Comparison of ENCODE assay signal across 7 cellular contexts in the genomic region with DNA sequence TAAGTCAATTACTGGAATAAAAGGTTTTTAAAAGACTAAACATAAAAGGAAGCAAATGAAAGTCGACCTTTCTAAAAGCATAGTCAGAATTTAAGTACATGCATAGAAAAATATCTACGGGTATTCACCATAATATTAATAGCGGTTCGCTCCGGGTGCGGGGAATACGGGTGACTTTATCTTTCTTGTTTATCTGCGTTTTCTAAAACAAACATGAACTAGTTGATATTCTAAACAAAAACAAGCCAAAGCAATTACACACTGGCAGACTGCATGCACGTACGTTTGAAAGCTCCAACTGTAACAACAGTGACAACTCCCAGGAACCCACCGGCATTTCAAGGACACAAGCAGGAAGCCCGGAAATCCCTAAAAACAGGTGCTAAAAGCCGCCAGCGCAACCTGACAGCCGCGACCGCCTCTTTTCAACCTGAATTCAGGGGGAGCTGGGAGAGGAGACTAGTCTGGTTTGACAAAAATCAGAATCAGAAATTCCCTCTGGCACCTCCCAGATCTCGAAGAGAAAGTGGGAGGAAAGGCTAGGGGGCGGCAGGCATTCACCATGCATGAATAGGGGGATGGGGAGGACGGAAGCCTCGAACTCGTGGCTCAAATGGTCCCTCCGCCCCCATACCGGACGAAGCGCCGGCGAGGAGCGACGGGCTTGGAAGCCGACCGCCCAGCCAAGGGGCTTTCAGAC. TPM values are rescaled to one million over a fixed set of nuclear protein-coding genes. Genes with fewer than 3 reads are reported as not detected.
DNase-seq lines count a peak whose midpoint lies in the region; ATAC-seq and TF ChIP-seq lines count a peak whose summit lies in the region.

No MANE protein-coding gene starts in this region.

- H2BK15ac ChIP-seq in IMR-90 (ENCODE audit: low read depth, low read length): no peak overlapping the region; the same call in 2 of the 3 replicates

- H3K4ac ChIP-seq in IMR-90 (ENCODE audit: low read depth, low read length): peak overlapping the region; percentile 49; the same call in 1 of the 2 replicates

- peaks cover 34% of the 10 kb centered on the region for H4K20me1 ChIP-seq in IMR-90 (ENCODE audit: insufficient read depth, low read length)

- H3K4me3 Mint-ChIP-seq in activated T-cell treated with anti-CD3 and anti-CD28 coated beads, Interleukin-2, amount 50 U/mL, for 24 hours: peak overlapping the region; percentile 96

- H3K4me3 ChIP-seq in GM12864 (ENCODE audit: low read depth, low read length): peak overlapping the region; percentile 99
- H3K4me3 ChIP-seq in IMR-90 (ENCODE audit: insufficient read depth, low read depth, low read length): peak overlapping the region; percentile 97
- peak overlapping the region; percentile 68 to 99 (median 92) for H3K4me3 ChIP-seq in heart left ventricle
- peak overlapping the region; percentile 98 for H3K4me3 ChIP-seq in rectal smooth muscle tissue (ENCODE audit: low read length)

- H3K36me3 ChIP-seq in IMR-90 (ENCODE audit: control insufficient read depth, insufficient read depth, low read length) (no peaks in the 10 kb centered on the region), heart left ventricle (no peaks in the 10 kb centered on the region), rectal smooth muscle tissue (ENCODE audit: control insufficient read depth, insufficient read depth, low read length) (no peaks in the 10 kb centered on the region)

- dilution Hi-C loops in IMR-90 (cut with HindIII; ENCODE audit: low sequenced_read_pairs, unreplicated experiment): no loop called here

- peaks cover 0 to 14% of the 10 kb centered on the region in 2 experiments; a peak in 1 of 4 replicates for H3K79me1 ChIP-seq in IMR-90 (ENCODE audit: low read depth in 1 of 2, low read length in 2 of 2)

- ATAC-seq in GM21529 (IDR thresholded peaks at IDR 0.05; ENCODE audit: unreplicated experiment) (peak; percentile 11), IMR-90 (ENCODE audit: low read depth) (peak; percentile 21), heart left ventricle (peak; percentile 0 to 20 (median 18))

- peak overlapping the region; percentile 93 for H2AK9ac ChIP-seq in IMR-90 (replicated peaks; ENCODE audit: low read depth, low read length, poor library complexity)

- TF ChIP-seq POLR2A in IMR-90 (IDR thresholded peaks at IDR 0.05; ENCODE audit: low read depth, low read length) (no peak), heart left ventricle (IDR thresholded peaks at IDR 0.05) (no peak)

- H3K9me1 ChIP-seq in IMR-90 (ENCODE audit: insufficient read depth, low read length): no peaks in the 10 kb centered on the region

- peak overlapping the region; percentile 91 for H2AFZ ChIP-seq in IMR-90 (replicated peaks; ENCODE audit: low read length, poor library complexity)

- H3K4me2 ChIP-seq in IMR-90 (ENCODE audit: low read depth, low read length): peak overlapping the region; percentile 83

- H3K9ac ChIP-seq in IMR-90 (ENCODE audit: low read depth, low read length) (peak overlapping the region; percentile 79), rectal smooth muscle tissue (ENCODE audit: low read length) (peak overlapping the region; percentile 92)

- peak overlapping the region; percentile 26; the same call in 1 of the 2 replicates for H3K18ac ChIP-seq in IMR-90 (ENCODE audit: low read depth, low read length)

- H2BK20ac ChIP-seq in IMR-90 (ENCODE audit: low read depth, low read length): no peak overlapping the region

- peak overlapping the region; percentile 25 for H2BK5ac ChIP-seq in IMR-90 (ENCODE audit: low read depth, low read length, poor library complexity, severe bottlenecking)

- TF ChIP-seq RAD21 in IMR-90 (IDR thresholded peaks at IDR 0.05; ENCODE audit: low read length): no peak

- H3K56ac ChIP-seq in IMR-90 (ENCODE audit: extremely low read depth, insufficient read depth, low read length): no peak overlapping the region; the same call in 1 of the 2 replicates

- H2BK120ac ChIP-seq in IMR-90 (ENCODE audit: low read depth, low read length): no peak overlapping the region

- H3K27ac Mint-ChIP-seq in activated T-cell treated with anti-CD3 and anti-CD28 coated beads, Interleukin-2, amount 50 U/mL, for 24 hours: peak overlapping the region; percentile 94

- no peaks in the 10 kb centered on the region for H3K9me3 ChIP-seq in IMR-90 (ENCODE audit: control insufficient read depth, insufficient read depth, low read length)
- peaks cover 0 to 4% (median 0%) of the 10 kb centered on the region in 12 donors for H3K9me3 ChIP-seq in heart left ventricle

- peak overlapping the region; percentile 88; the same call in 1 of the 2 replicates for H3K23ac ChIP-seq in IMR-90 (ENCODE audit: low read depth, low read length)

- H3K36me3 Mint-ChIP-seq in activated T-cell treated with anti-CD3 and anti-CD28 coated beads, Interleukin-2, amount 50 U/mL, for 24 hours (ENCODE audit: low read depth): peaks cover 43% of the 10 kb centered on the region

- POLR2A ChIA-PET in IMR-90 (lab: Charles Lee; ENCODE audit: unreplicated experiment): no interaction called here

- BruUV-seq in IMR-90 (replicated peaks; lab: Mats Ljungman, UMichigan): no TSS peak

- intact Hi-C loops in IMR-90 (cut with micrococcal nuclease) (loop anchor here (1.0 to 10.0 kb wide), 2 partner anchors 309 to 1226 kb away; no protein-coding TSS in a partner anchor), heart left ventricle (cut with DNase I) (loop anchor here in 4 of 10 donors (1.0 to 5.0 kb wide), 2 partner anchors 91 to 92 kb away; a partner anchor contains a TSS)

- 0 out of 2 replicates have a peak overlapping the region, but pooled peaks have one; percentile 31 for H4K91ac ChIP-seq in IMR-90 (ENCODE audit: insufficient read depth, low read depth, low read length)

- no peak for DNase-seq in GM12864 (ENCODE audit: low read depth)
- no peak for DNase-seq in IMR-90
- no peak for DNase-seq in activated T-cell treated with anti-CD3 and anti-CD28 coated beads, Interleukin-2, amount 50 U/mL, for 24 hours
- DNase-seq in heart left ventricle: no peak
- no peak for DNase-seq in cerebellar nuclear complex (lab: John Stamatoyannopoulos, UW)

- no peaks in the 10 kb centered on the region for H3K27me3 Mint-ChIP-seq in activated T-cell treated with anti-CD3 and anti-CD28 coated beads, Interleukin-2, amount 50 U/mL, for 24 hours

- peak overlapping the region; percentile 36; the same call in 1 of the 2 replicates for H4K5ac ChIP-seq in IMR-90 (ENCODE audit: low read depth, low read length)

- peak overlapping the region; percentile 10 to 76; a peak in 2 of 4 replicates for H4K8ac ChIP-seq in IMR-90 (ENCODE audit: low read depth in 2 of 2, low read length in 2 of 2)

- TF ChIP-seq CTCF in GM12864 (IDR thresholded peaks at IDR 0.05; ENCODE audit: low read depth, low read length, missing control alignments) (no peak), IMR-90 (conservative IDR thresholded peaks at IDR 0.05; ENCODE audit: low read depth, low read length) (no peak), heart left ventricle (IDR thresholded peaks at IDR 0.05) (peak in 2 of 12 donors; percentile 11 to 12)

- 0% methylated on average over 1 of the region's 32 CpGs; no CpG with 5 or more reads in 1 of the 2 experiments for WGBS in IMR-90 (ENCODE audit: extremely low coverage in 2 of 2, insufficient read length in 1 of 2), 2 experiments
- WGBS in heart left ventricle, 4 donors: 0% methylated on average over 31 to 32 of the region's 32 CpGs

- in situ Hi-C loops in IMR-90 (cut with MboI; ENCODE audit: low sequenced_read_pairs): no loop called here

- CTCF ChIA-PET in IMR-90 (lab: Yijun Ruan, JAX): no interaction called here

- H3K14ac ChIP-seq in IMR-90 (replicated peaks; ENCODE audit: low read depth, low read length): peak overlapping the region; percentile 60

- peaks cover 34% of the 10 kb centered on the region for H3K4me1 Mint-ChIP-seq in activated T-cell treated with anti-CD3 and anti-CD28 coated beads, Interleukin-2, amount 50 U/mL, for 24 hours (ENCODE audit: low read depth)

- peak overlapping the region; percentile 41 for H2AK5ac ChIP-seq in IMR-90 (ENCODE audit: low read depth, low read length)

- H3K27me3 ChIP-seq in IMR-90 (ENCODE audit: control insufficient read depth, insufficient read depth, low read length) (no peaks in the 10 kb centered on the region), heart left ventricle (no peaks in the 10 kb centered on the region), rectal smooth muscle tissue (ENCODE audit: control insufficient read depth, insufficient read depth, low read length) (no peaks in the 10 kb centered on the region)

- H3K9me3 Mint-ChIP-seq in activated T-cell treated with anti-CD3 and anti-CD28 coated beads, Interleukin-2, amount 50 U/mL, for 24 hours: peaks cover 2% of the 10 kb centered on the region

- H3K4me1 ChIP-seq in IMR-90 (ENCODE audit: control insufficient read depth, insufficient read depth, low read length) (no peaks in the 10 kb centered on the region), heart left ventricle (peaks cover 0 to 45% (median 27%) of the 10 kb centered on the region in 12 donors), rectal smooth muscle tissue (ENCODE audit: control insufficient read depth, insufficient read depth, low read length) (peaks cover 7% of the 10 kb centered on the region)

- H3K27ac ChIP-seq in IMR-90 (ENCODE audit: insufficient read depth, low read length): peak overlapping the region; percentile 83
- H3K27ac ChIP-seq in heart left ventricle: peak overlapping the region; percentile 93 to 98 (median 97)
- H3K27ac ChIP-seq in rectal smooth muscle tissue (ENCODE audit: low read depth, low read length): peak overlapping the region; percentile 94

TF ChIP-seq in IMR-90, 13 proteins besides CTCF, POLR2A, EP300 and RAD21 (continues in another document):
- TF ChIP-seq, protein P1, sequence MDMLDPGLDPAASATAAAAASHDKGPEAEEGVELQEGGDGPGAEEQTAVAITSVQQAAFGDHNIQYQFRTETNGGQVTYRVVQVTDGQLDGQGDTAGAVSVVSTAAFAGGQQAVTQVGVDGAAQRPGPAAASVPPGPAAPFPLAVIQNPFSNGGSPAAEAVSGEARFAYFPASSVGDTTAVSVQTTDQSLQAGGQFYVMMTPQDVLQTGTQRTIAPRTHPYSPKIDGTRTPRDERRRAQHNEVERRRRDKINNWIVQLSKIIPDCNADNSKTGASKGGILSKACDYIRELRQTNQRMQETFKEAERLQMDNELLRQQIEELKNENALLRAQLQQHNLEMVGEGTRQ (IDR thresholded peaks at IDR 0.05; ENCODE audit: low read depth, low read length): no peak
- TF ChIP-seq FOS (IDR thresholded peaks at IDR 0.05; ENCODE audit: low read depth, low read length): no peak

RNA-seq across cellular contexts. Expression of a gene that starts 0.5 kb away (rescaled TPM):
- 21.0 and 37.5 TPM in 2 replicates for total RNA-seq in IMR-90 (2012; rRNA removed)
- 5.1 and 6.9 TPM in 2 replicates for polyA plus RNA-seq in IMR-90 (2012; rRNA removed)
- 0.63 and 1.00 TPM in 2 replicates for polyA plus RNA-seq in IMR-90 (2012; cell fraction: cytosol; rRNA removed)
- polyA plus RNA-seq in IMR-90 (2012; cell fraction: nucleus; rRNA removed; ENCODE audit: low replicate concordance): 8.3 and 8.9 TPM in 2 replicates
- total RNA-seq in heart left ventricle: 10 to 100 TPM; 16.7 to 45.4 (median 35.6) TPM
- polyA plus RNA-seq in heart left ventricle: 10 to 100 TPM in 1 of 2 donors, 1 to 10 TPM in 1; 3.8 to 16.5 TPM

RNA-seq across cellular contexts. Expression of a gene that starts 49.6 kb away (rescaled TPM):
- total RNA-seq in IMR-90 (2012; rRNA removed) (under 0.01 and 0.18 TPM in 2 replicates), heart left ventricle (under 1 TPM in 3 of 9 donors, not detected in 6; 0.25 to 0.38 (median 0.27) TPM)
- polyA plus RNA-seq in IMR-90 (2012; rRNA removed) (0.19 and 0.29 TPM in 2 replicates), heart left ventricle (under 1 TPM in 1 of 2 donors, not detected in 1; 0.11 TPM)
- 0.19 and 0.56 TPM in 2 replicates for polyA plus RNA-seq in IMR-90 (2012; cell fraction: cytosol; rRNA removed)
- polyA plus RNA-seq in IMR-90 (2012; cell fraction: nucleus; rRNA removed; ENCODE audit: low replicate concordance): 0.73 and 1.4 TPM in 2 replicates
